ENCODE assay signal across 1 cellular context in genomic region chr17:81388612-81389367, GRCh38.
TF ChIP-seq lines count a peak whose summit lies in the region.

No MANE protein-coding gene starts in this region.

TF ChIP-seq in HepG2, 621 proteins besides CTCF, POLR2A, EP300 and RAD21 (continued from another document):
- TF ChIP-seq NFAT5 (CRISPR knock-in tag; IDR thresholded peaks at IDR 0.05) (0 out of 2 replicates have a peak, but pooled peaks have one; percentile 16), HIVEP1 (CRISPR knock-in tag; IDR thresholded peaks at IDR 0.05) (0 out of 2 replicates have a peak, but pooled peaks have one; percentile 1), HOXA3 (CRISPR knock-in tag; IDR thresholded peaks at IDR 0.05) (0 out of 2 replicates have a peak, but pooled peaks have one; percentile 3), KDM2A (CRISPR knock-in tag; IDR thresholded peaks at IDR 0.05; ENCODE audit: borderline replicate concordance, low read depth) (peak; percentile 84), GABPB1 (CRISPR knock-in tag; IDR thresholded peaks at IDR 0.05) (peak; percentile 49; the same call in 1 of the 2 replicates), ZFAT (CRISPR knock-in tag; conservative IDR thresholded peaks at IDR 0.05) (no peak), MYC (CRISPR knock-in tag; IDR thresholded peaks at IDR 0.05; ENCODE audit: borderline replicate concordance) (no peak), RFXANK (CRISPR knock-in tag; IDR thresholded peaks at IDR 0.05) (no peak), TEAD3 (CRISPR knock-in tag; optimal IDR thresholded peaks at IDR 0.05; ENCODE audit: borderline replicate concordance) (peak; percentile 13), HOMEZ (CRISPR knock-in tag; IDR thresholded peaks at IDR 0.05; ENCODE audit: low read depth) (no peak), FOXP4 (CRISPR knock-in tag; IDR thresholded peaks at IDR 0.05) (peak; percentile 30; the same call in 1 of the 2 replicates), EZH2 (conservative IDR thresholded peaks at IDR 0.05; ENCODE audit: low read depth, low read length) (no peak), SRSF1 (optimal IDR thresholded peaks at IDR 0.05; ENCODE audit: low read depth, low read length) (no peak), NRL (CRISPR knock-in tag; IDR thresholded peaks at IDR 0.05; ENCODE audit: borderline replicate concordance) (no peak; the same call in 1 of the 2 replicates), ZFX (CRISPR knock-in tag; IDR thresholded peaks at IDR 0.05; ENCODE audit: low read depth) (peak; percentile 80), MZF1 (CRISPR knock-in tag; IDR thresholded peaks at IDR 0.05; ENCODE audit: borderline replicate concordance) (no peak), RBM39 (IDR thresholded peaks at IDR 0.05; ENCODE audit: low read depth, low read length, poor library complexity, severe bottlenecking) (peak; percentile 49), ZNF205 (CRISPR knock-in tag; IDR thresholded peaks at IDR 0.05) (0 out of 2 replicates have a peak, but pooled peaks have one; percentile 20), YY1 (IDR thresholded peaks at IDR 0.05; ENCODE audit: insufficient read depth, insufficient replicate concordance, low read depth, low read length) (peak; percentile 19), PHF8 (CRISPR knock-in tag; IDR thresholded peaks at IDR 0.05) (peak; percentile 53; the same call in 1 of the 2 replicates), TCF7 (IDR thresholded peaks at IDR 0.05; ENCODE audit: low read depth) (no peak), AGO1 (IDR thresholded peaks at IDR 0.05; ENCODE audit: low read depth, low read length, poor library complexity, severe bottlenecking) (peak; percentile 97), HNRNPUL1 (IDR thresholded peaks at IDR 0.05; ENCODE audit: low read depth, low read length) (no peak), SMARCE1 (IDR thresholded peaks at IDR 0.05; ENCODE audit: borderline replicate concordance) (no peak), AGO2 (optimal IDR thresholded peaks at IDR 0.05; ENCODE audit: low read depth, low read length) (peak; percentile 97), KLF16 (CRISPR knock-in tag; IDR thresholded peaks at IDR 0.05) (0 out of 4 replicates have a peak, but pooled peaks of 1 of the 2 experiments have one; percentile 23), ISL2 (CRISPR knock-in tag; IDR thresholded peaks at IDR 0.05) (no peak), ZNF142 (CRISPR knock-in tag; IDR thresholded peaks at IDR 0.05) (0 out of 2 replicates have a peak, but pooled peaks have one; percentile 52)
